ENCODE assay signal across 26 cellular contexts in the genomic region with DNA sequence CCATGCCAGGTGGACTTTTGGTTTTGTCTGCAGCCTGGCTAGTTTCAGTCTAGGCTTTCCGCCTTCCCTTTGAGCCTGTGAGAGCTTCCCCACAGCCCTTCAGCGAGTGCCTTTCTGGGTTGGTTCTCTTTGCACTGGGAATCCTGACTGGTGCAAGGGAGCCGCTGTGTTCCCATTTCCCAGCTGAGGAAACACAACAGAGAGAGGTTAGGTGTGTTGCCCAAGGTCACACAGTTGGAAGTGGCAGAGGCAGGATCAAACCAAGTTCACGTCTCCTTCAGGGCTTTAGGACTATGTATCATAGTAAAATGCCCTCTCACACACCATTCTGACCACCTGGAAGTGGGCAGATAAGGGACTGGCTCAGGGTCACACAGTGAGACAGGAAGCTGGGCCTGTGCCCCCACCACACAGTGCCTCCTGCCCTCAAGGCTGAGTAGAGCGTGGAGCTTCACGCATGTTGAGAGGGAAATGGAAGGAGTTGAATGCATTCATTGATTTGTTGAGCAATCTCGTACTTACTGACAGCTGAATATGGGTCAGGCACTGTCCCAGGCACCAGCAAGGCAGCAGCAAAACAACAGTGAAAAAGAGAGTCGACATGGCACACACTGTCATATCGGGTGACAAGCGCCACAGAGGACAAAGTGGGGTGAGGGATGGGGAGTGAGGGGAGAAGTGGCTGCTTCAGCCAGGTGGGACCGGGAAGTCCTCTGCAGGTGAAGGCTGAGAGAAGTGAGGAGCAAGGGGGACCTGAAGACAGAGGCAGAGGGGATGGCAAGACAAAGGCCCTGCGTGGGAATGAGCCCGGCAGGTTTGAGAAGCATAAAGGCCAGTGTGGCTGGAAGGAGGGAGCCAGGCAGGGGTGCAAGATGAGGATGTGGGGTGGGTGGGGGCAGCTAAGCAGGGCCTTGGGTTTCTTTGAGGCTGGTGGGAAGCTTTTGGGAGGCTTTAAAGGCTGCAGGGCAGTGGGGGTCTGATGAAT. TPM values are rescaled to one million over a fixed set of nuclear protein-coding genes. Genes with fewer than 3 reads are reported as not detected.
DNase-seq lines count a peak whose midpoint lies in the region; ATAC-seq, FAIRE-seq and TF ChIP-seq lines count a peak whose summit lies in the region.
"Had no signal": no experiment of that assay in that cellular context is flagged by ENCODE, and none has a peak within 500 bp of the region (broad histone marks: within the 10 kb centered on the region; RNA-seq: fewer than 3 reads in every experiment).

No MANE protein-coding gene starts in this region.

- H3K27ac ChIP-seq in Panc1 (ENCODE audit: low read length) (peak overlapping the region; percentile 0), pancreas (peak overlapping the region in 3 of 4 donors; percentile 33 to 63 (median 42))
- H3K27ac ChIP-seq: brain microvascular endothelial cell had no signal

- ATAC-seq in Panc1 (no peak), pancreas (peak; percentile 22 to 65 (median 46))

- no peaks in the 10 kb centered on the region for H3K4me1 Mint-ChIP-seq in activated naive CD4-positive, alpha-beta T cell treated with anti-CD3 and anti-CD28 coated beads, Interleukin-2, amount 50 U/mL, for 24 hours
- H3K4me1 Mint-ChIP-seq in activated naive CD4-positive, alpha-beta T cell treated with anti-CD3 and anti-CD28 coated beads, Interleukin-2, amount 10 ng/mL, durations not matched to agents 7 days and 5 days: no peaks in the 10 kb centered on the region
- H3K4me1 Mint-ChIP-seq: immature natural killer cell had no signal

- WGBS in pancreas, 2 donors: 50 to 53% methylated on average over 13 of the region's 13 CpGs

- H3K27me3 Mint-ChIP-seq in activated naive CD4-positive, alpha-beta T cell treated with anti-CD3 and anti-CD28 coated beads, Interleukin-2, amount 50 U/mL, for 24 hours: peaks cover 3% of the 10 kb centered on the region
- H3K27me3 Mint-ChIP-seq in activated naive CD4-positive, alpha-beta T cell treated with anti-CD3 and anti-CD28 coated beads, Interleukin-2, amount 10 ng/mL, durations not matched to agents 7 days and 5 days: peaks cover 14% of the 10 kb centered on the region
- H3K27me3 Mint-ChIP-seq: activated naive CD8-positive, alpha-beta T cell had no signal

- peaks cover 56% of the 10 kb centered on the region for H3K4me1 ChIP-seq in Panc1 (ENCODE audit: control insufficient read depth, insufficient read depth, low read length)
- H3K4me1 ChIP-seq in pancreas: peaks cover 15 to 25% (median 22%) of the 10 kb centered on the region in 3 donors

- H3K9me3 Mint-ChIP-seq in activated naive CD4-positive, alpha-beta T cell treated with anti-CD3 and anti-CD28 coated beads, Interleukin-2, amount 50 U/mL, for 24 hours: no peaks in the 10 kb centered on the region
- no peaks in the 10 kb centered on the region for H3K9me3 Mint-ChIP-seq in activated naive CD4-positive, alpha-beta T cell treated with anti-CD3 and anti-CD28 coated beads, Interleukin-2, amount 10 ng/mL, durations not matched to agents 7 days and 5 days
- H3K9me3 Mint-ChIP-seq: activated T-helper 1 cell treated with anti-CD3 and anti-CD28 coated beads, Interleukin-12 subunit alpha, Interleukin-12 subunit beta, Interleukin-2, Interleukin-4 antibody, amounts not matched to agents 30 ng/mL and 10 ng/mL and 1 ng/mL, durations not matched to agents 14 hours and 24 hours and 36 hours; immature natural killer cell had no signal

- H3K4me3 Mint-ChIP-seq in activated naive CD4-positive, alpha-beta T cell treated with anti-CD3 and anti-CD28 coated beads, Interleukin-2, amount 50 U/mL, for 24 hours: no peak overlapping the region
- H3K4me3 Mint-ChIP-seq in activated naive CD4-positive, alpha-beta T cell treated with anti-CD3 and anti-CD28 coated beads, Interleukin-2, amount 10 ng/mL, durations not matched to agents 7 days and 5 days: no peak overlapping the region
- H3K4me3 Mint-ChIP-seq: activated naive CD8-positive, alpha-beta T cell; activated T-helper 1 cell treated with anti-CD3 and anti-CD28 coated beads, Interleukin-12 subunit alpha, Interleukin-12 subunit beta, Interleukin-2, Interleukin-4 antibody, amounts not matched to agents 30 ng/mL and 10 ng/mL and 1 ng/mL, durations not matched to agents 14 hours and 24 hours and 36 hours; immature natural killer cell had no signal

- intact Hi-C loops in Panc1 (cut with micrococcal nuclease; ENCODE audit: unreplicated experiment): no loop called here
- intact Hi-C loops in pancreas (cut with DNase I): no loop called here

- no peak for DNase-seq in activated naive CD4-positive, alpha-beta T cell treated with anti-CD3 and anti-CD28 coated beads, Interleukin-2, amount 10 ng/mL, durations not matched to agents 7 days and 5 days
- DNase-seq in Panc1 (ENCODE audit: low read depth, low spot score) (no peak), iPS-NIHi11 (ENCODE audit: low spot score) (peak; percentile 8), pancreas (peak in 1 of 6 donors; percentile 35), COLO829 (ENCODE audit: low spot score) (no peak), NOMO-1 (lab: John Stamatoyannopoulos, UW; ENCODE audit: unreplicated experiment in 2 of 2) (no peak)
- DNase-seq in activated CD8-positive, alpha-beta memory T cell treated with anti-CD3 and anti-CD28 coated beads for 24 hours: no peak
- DNase-seq: brain microvascular endothelial cell; DMS 273 treated with DMSO at 0.1 percent for 48 hours; immature natural killer cell; Karpas-422; NCI-H510A; NK-92 treated with Interleukin-12 subunit alpha and Interleukin-12 subunit beta, amount 100 ng/mL, for 24 hours; occipital lobe; RPMI8226; stimulated activated CD4-positive, alpha-beta T cell treated with anti-CD3 and anti-CD28 coated beads, Interleukin-12 subunit alpha, Interleukin-12 subunit beta, amount 100 ng/mL, for 4 hours; T-helper 9 cell had no signal

- in situ Hi-C loops in Panc1 (cut with HindIII; ENCODE audit: low pct_unique_long_range_greater_than_20kb, low sequenced_read_pairs): no loop called here

- H3K36me3 ChIP-seq in Panc1 (ENCODE audit: control insufficient read depth, insufficient read depth, low read length): no peaks in the 10 kb centered on the region
- no peaks in the 10 kb centered on the region for H3K36me3 ChIP-seq in pancreas
- H3K36me3 ChIP-seq: brain microvascular endothelial cell, right atrium auricular region, suprapubic skin had no signal

- H3K36me3 Mint-ChIP-seq in activated naive CD4-positive, alpha-beta T cell treated with anti-CD3 and anti-CD28 coated beads, Interleukin-2, amount 50 U/mL, for 24 hours: no peaks in the 10 kb centered on the region
- H3K36me3 Mint-ChIP-seq in activated naive CD4-positive, alpha-beta T cell treated with anti-CD3 and anti-CD28 coated beads, Interleukin-2, amount 10 ng/mL, durations not matched to agents 7 days and 5 days: no peaks in the 10 kb centered on the region
- H3K36me3 Mint-ChIP-seq: activated naive CD8-positive, alpha-beta T cell had no signal

- TF ChIP-seq CTCF in Panc1 (IDR thresholded peaks at IDR 0.05) (no peak), pancreas (IDR thresholded peaks at IDR 0.05) (no peak)

- POLR2A ChIA-PET in Panc1 (lab: Charles Lee): interaction anchor here (0.7 kb wide), 1 partner anchor 176 kb away, joined by 4 read pairs; no protein-coding TSS in a partner anchor

- no peak for FAIRE-seq in pancreas (lab: Jason Lieb, UNC)

- H3K27me3 ChIP-seq in Panc1 (ENCODE audit: control insufficient read depth, insufficient read depth, low read length) (no peaks in the 10 kb centered on the region), pancreas (no peaks in the 10 kb centered on the region)
- H3K27me3 ChIP-seq: brain microvascular endothelial cell, right atrium auricular region, suprapubic skin had no signal

- H3K27ac Mint-ChIP-seq in activated naive CD4-positive, alpha-beta T cell treated with anti-CD3 and anti-CD28 coated beads, Interleukin-2, amount 50 U/mL, for 24 hours: peak overlapping the region; percentile 23
- H3K27ac Mint-ChIP-seq in activated naive CD4-positive, alpha-beta T cell treated with anti-CD3 and anti-CD28 coated beads, Interleukin-2, amount 10 ng/mL, durations not matched to agents 7 days and 5 days: no peak overlapping the region
- H3K27ac Mint-ChIP-seq: activated naive CD8-positive, alpha-beta T cell; activated T-helper 1 cell treated with anti-CD3 and anti-CD28 coated beads, Interleukin-12 subunit alpha, Interleukin-12 subunit beta, Interleukin-2, Interleukin-4 antibody, amounts not matched to agents 30 ng/mL and 10 ng/mL and 1 ng/mL, durations not matched to agents 14 hours and 24 hours and 36 hours had no signal

- BruUV-seq in Panc1 (replicated peaks; lab: Mats Ljungman, UMichigan): no TSS peak

- CTCF ChIA-PET in activated naive CD4-positive, alpha-beta T cell treated with anti-CD3 and anti-CD28 coated beads, Interleukin-2, amount 10 ng/mL, durations not matched to agents 7 days and 5 days (lab: Charles Lee): no interaction called here
- CTCF ChIA-PET in Panc1 (lab: Charles Lee): no interaction called here

- H3K9me3 ChIP-seq in Panc1 (ENCODE audit: control insufficient read depth, insufficient read depth, low read depth, low read length) (no peaks in the 10 kb centered on the region), pancreas (no peaks in the 10 kb centered on the region)
- H3K9me3 ChIP-seq: BLaER1 treated with 17β-estradiol and CSF1 and Interleukin-3, amounts not matched to agents 10 nM and 100 nM; right atrium auricular region; suprapubic skin had no signal

- H3K4me3 ChIP-seq in Panc1 (ENCODE audit: low read depth in 2 of 2, low read length in 2 of 2) (no peak overlapping the region), pancreas (no peak overlapping the region)
- H3K4me3 ChIP-seq: BLaER1 treated with 17β-estradiol and CSF1 and Interleukin-3, amounts not matched to agents 10 nM and 100 nM; right atrium auricular region; suprapubic skin had no signal

RNA-seq across cellular contexts. Expression of gene ANPEP, which starts 12.3 kb away (rescaled TPM):
- total RNA-seq in Panc1 (2021; ENCODE audit: unreplicated experiment) (183 TPM), pancreas (1,000 to 10,000 TPM in 2 of 6 donors, 100 to 1,000 TPM in 4; 401 to 1,207 (median 921) TPM)
- 194 TPM for polyA plus RNA-seq in Panc1 (2012; ENCODE audit: insufficient read length)
- 100 to 1,000 TPM; 388 to 524 TPM for polyA plus RNA-seq in pancreas
- total RNA-seq: G401 had no signal

RNA-seq across cellular contexts. Expression of gene MESP2, which starts 50.8 kb away (rescaled TPM):
- total RNA-seq in Panc1 (2021; ENCODE audit: unreplicated experiment) (1.1 TPM), pancreas (under 1 TPM in 4 of 6 donors, not detected in 2; 0.16 to 0.46 (median 0.30) TPM)
- 2.0 TPM for polyA plus RNA-seq in Panc1 (2012; ENCODE audit: insufficient read length)
- under 1 TPM in 1 of 2 donors, not detected in 1; 0.12 TPM for polyA plus RNA-seq in pancreas
- total RNA-seq: G401, H4, HT1080, occipital lobe, right atrium auricular region had no signal
- polyA plus RNA-seq: immature natural killer cell had no signal
